In the genomic region with DNA sequence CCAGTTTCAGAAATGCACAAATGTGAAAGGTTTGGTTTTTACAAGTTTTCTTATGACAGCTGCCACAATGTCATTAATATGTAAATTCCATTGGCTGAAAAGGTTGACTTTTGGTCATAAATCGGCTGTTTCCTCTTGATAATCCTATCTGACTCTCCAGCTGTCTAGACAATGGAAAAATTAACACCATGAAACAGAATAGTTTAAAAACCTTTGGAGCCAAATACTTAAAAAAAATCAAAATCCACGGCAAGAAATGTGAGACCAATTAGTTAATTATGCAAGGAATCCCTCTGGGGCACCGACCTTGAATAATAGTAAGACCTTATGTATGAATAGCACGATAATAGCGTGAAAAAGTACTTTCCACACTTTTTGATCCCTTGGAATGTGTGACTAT, we compare ENCODE assay signal across 1 cellular context.
TF ChIP-seq lines count a peak whose summit lies in the region.

No MANE protein-coding gene starts in this region.

TF ChIP-seq in GM23338, 12 proteins besides CTCF, POLR2A, EP300 and RAD21 (continued from another document):
- TF ChIP-seq ZNF114 (CRISPR knock-in tag; IDR thresholded peaks at IDR 0.05) (no peak), NANOG (IDR thresholded peaks at IDR 0.05; ENCODE audit: borderline replicate concordance) (no peak)
